In the genomic region with DNA sequence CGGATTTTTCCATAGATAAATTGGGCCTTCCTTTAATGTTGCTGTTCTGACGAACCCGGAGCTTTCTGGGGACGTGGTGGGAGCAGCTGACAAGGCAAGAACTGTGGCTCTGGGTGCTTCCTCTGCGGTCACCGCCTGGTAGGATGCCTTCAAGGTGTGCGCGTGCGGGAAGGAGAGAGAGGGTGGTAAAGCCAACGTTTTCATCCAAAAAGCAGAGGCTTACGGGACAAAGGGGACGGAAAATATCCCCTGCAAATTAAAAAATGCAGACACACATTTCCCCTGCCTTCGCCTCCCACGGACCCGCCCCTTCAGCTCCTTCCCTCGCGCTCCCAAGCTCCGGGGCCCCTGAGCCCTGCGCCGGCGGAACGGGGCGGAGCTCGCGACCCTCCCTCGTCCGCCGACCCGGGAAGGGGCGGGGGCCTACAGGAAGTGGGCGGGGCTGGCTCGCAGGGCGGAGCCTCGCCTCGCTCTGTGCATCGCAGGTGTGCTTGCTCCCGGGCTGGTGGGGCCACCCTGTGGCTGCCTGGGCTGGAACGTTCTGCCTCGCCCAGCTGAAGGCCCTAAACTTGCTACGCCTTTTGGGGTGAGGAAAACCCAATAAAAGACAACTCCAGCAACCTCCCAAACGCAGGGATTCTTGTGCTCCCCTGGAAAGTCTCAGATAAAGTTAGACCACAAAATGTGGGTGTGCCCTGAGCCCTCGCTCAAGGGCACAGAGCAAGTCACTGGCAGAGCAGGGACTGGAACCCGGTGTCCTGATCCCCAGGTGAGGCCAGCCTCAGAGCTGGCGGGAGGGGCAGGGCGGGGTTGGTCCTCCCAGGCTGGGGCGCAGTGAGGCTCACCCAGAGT, we compare ENCODE assay signal across 8 cellular contexts. TPM values are rescaled to one million over a fixed set of nuclear protein-coding genes. Genes with fewer than 3 reads are reported as not detected.
A peak's percentile ranks its signal among the peaks of the same experiment; 100 is the strongest.
DNase-seq lines count a peak whose midpoint lies in the region; ATAC-seq and TF ChIP-seq lines count a peak whose summit lies in the region.

No MANE protein-coding gene starts in this region.

- no peak for TF ChIP-seq POLR2A in gastroesophageal sphincter (IDR thresholded peaks at IDR 0.05)

- H3K27ac ChIP-seq in gastroesophageal sphincter (peak overlapping the region in 2 of 4 donors; percentile 27 to 59), urinary bladder (ENCODE audit: low read depth) (no peak overlapping the region)

- ATAC-seq in GM18498 (IDR thresholded peaks at IDR 0.05; ENCODE audit: unreplicated experiment) (peak; percentile 74), HG02981 (IDR thresholded peaks at IDR 0.05; ENCODE audit: unreplicated experiment) (peak; percentile 70), gastroesophageal sphincter (no peak)
- ATAC-seq in activated T-cell treated with anti-CD3 and anti-CD28 coated beads, Interleukin-2, amount 50 U/mL, for 72 hours (replicated peaks in 1 of 2) = peak; percentile 91 to 92

- H3K27me3 Mint-ChIP-seq in activated T-cell treated with anti-CD3 and anti-CD28 coated beads, Interleukin-2, amount 50 U/mL, for 72 hours (ENCODE audit: low read depth) = no peaks in the 10 kb centered on the region
- peaks cover 21% of the 10 kb centered on the region for H3K27me3 Mint-ChIP-seq in progenitor cell of endocrine pancreas

- H3K4me1 Mint-ChIP-seq in activated T-cell treated with anti-CD3 and anti-CD28 coated beads, Interleukin-2, amount 50 U/mL, for 72 hours (ENCODE audit: low read depth) = peaks cover 12% of the 10 kb centered on the region
- H3K4me1 Mint-ChIP-seq in progenitor cell of endocrine pancreas (ENCODE audit: low read depth) = peaks cover 4% of the 10 kb centered on the region

- TF ChIP-seq EP300 in gastroesophageal sphincter (IDR thresholded peaks at IDR 0.05) = no peak

- no peaks in the 10 kb centered on the region for H3K36me3 Mint-ChIP-seq in activated T-cell treated with anti-CD3 and anti-CD28 coated beads, Interleukin-2, amount 50 U/mL, for 72 hours (ENCODE audit: insufficient read depth in 2 of 2)
- no peaks in the 10 kb centered on the region for H3K36me3 Mint-ChIP-seq in progenitor cell of endocrine pancreas (ENCODE audit: insufficient read depth)

- H3K27me3 ChIP-seq in gastroesophageal sphincter = peaks cover 11% of the 10 kb centered on the region

- H3K4me3 Mint-ChIP-seq in activated T-cell treated with anti-CD3 and anti-CD28 coated beads, Interleukin-2, amount 50 U/mL, for 72 hours = peak overlapping the region; percentile 74 to 82
- peak overlapping the region; percentile 74 for H3K4me3 Mint-ChIP-seq in progenitor cell of endocrine pancreas (ENCODE audit: low read depth)

- no peaks in the 10 kb centered on the region for H3K36me3 ChIP-seq in gastroesophageal sphincter
- H3K36me3 ChIP-seq in urinary bladder (ENCODE audit: insufficient read depth) = no peaks in the 10 kb centered on the region

- H3K9me3 Mint-ChIP-seq in activated T-cell treated with anti-CD3 and anti-CD28 coated beads, Interleukin-2, amount 50 U/mL, for 72 hours = no peaks in the 10 kb centered on the region
- no peaks in the 10 kb centered on the region for H3K9me3 Mint-ChIP-seq in progenitor cell of endocrine pancreas (ENCODE audit: low read depth)

- peak; percentile 12 for DNase-seq in NK-92 treated with Interleukin-12 subunit alpha and Interleukin-12 subunit beta, amount 100 ng/mL, for 24 hours (lab: John Stamatoyannopoulos, UW)
- DNase-seq in activated T-cell treated with anti-CD3 and anti-CD28 coated beads, Interleukin-2, amount 50 U/mL, for 72 hours = peak; percentile 85 to 89
- DNase-seq in progenitor cell of endocrine pancreas (ENCODE audit: low spot score, unreplicated experiment) = peak; percentile 90
- no peak for DNase-seq in NCI-H2171 treated with DMSO at 0.1 percent for 48 hours (lab: John Stamatoyannopoulos, UW)

- WGBS in gastroesophageal sphincter (ENCODE audit: low coverage in 1 of 2), 2 donors = 0 to 26% methylated on average over 4 to 18 of the region's 46 CpGs
- WGBS in urinary bladder = 12% methylated on average over 46 of the region's 46 CpGs

- peaks cover 4 to 35% (median 14%) of the 10 kb centered on the region in 3 donors for H3K4me1 ChIP-seq in gastroesophageal sphincter
- H3K4me1 ChIP-seq in urinary bladder (ENCODE audit: insufficient read depth) = no peaks in the 10 kb centered on the region

- peak overlapping the region; percentile 16 to 47 for H3K4me3 ChIP-seq in gastroesophageal sphincter
- peak overlapping the region; percentile 38 for H3K4me3 ChIP-seq in urinary bladder (ENCODE audit: low read depth, low read length)

- TF ChIP-seq CTCF in gastroesophageal sphincter (IDR thresholded peaks at IDR 0.05) (peak in 1 of 4 experiments; percentile 37), progenitor cell of endocrine pancreas (IDR thresholded peaks at IDR 0.05; ENCODE audit: unreplicated experiment) (peak; percentile 55)

- no peaks in the 10 kb centered on the region for H3K9me3 ChIP-seq in gastroesophageal sphincter

- H3K27ac Mint-ChIP-seq in activated T-cell treated with anti-CD3 and anti-CD28 coated beads, Interleukin-2, amount 50 U/mL, for 72 hours = no peak overlapping the region
- no peak overlapping the region for H3K27ac Mint-ChIP-seq in progenitor cell of endocrine pancreas

RNA-seq across cellular contexts. Expression of a gene that starts 25.4 kb away (rescaled TPM):
- total RNA-seq in activated T-cell treated with anti-CD3 and anti-CD28 coated beads, Interleukin-2, amount 50 U/mL, for 72 hours = 10 to 100 TPM; 14.9 to 17.3 TPM
- total RNA-seq in gastroesophageal sphincter (10 to 100 TPM; 28.1 to 49.8 (median 41.5) TPM), progenitor cell of endocrine pancreas (5.0 and 5.4 TPM in 2 replicates), urinary bladder (39.4 TPM)
- 44.1 TPM for polyA plus RNA-seq in urinary bladder
